Comparison of ENCODE assay signal across 8 cellular contexts in the genomic region with DNA sequence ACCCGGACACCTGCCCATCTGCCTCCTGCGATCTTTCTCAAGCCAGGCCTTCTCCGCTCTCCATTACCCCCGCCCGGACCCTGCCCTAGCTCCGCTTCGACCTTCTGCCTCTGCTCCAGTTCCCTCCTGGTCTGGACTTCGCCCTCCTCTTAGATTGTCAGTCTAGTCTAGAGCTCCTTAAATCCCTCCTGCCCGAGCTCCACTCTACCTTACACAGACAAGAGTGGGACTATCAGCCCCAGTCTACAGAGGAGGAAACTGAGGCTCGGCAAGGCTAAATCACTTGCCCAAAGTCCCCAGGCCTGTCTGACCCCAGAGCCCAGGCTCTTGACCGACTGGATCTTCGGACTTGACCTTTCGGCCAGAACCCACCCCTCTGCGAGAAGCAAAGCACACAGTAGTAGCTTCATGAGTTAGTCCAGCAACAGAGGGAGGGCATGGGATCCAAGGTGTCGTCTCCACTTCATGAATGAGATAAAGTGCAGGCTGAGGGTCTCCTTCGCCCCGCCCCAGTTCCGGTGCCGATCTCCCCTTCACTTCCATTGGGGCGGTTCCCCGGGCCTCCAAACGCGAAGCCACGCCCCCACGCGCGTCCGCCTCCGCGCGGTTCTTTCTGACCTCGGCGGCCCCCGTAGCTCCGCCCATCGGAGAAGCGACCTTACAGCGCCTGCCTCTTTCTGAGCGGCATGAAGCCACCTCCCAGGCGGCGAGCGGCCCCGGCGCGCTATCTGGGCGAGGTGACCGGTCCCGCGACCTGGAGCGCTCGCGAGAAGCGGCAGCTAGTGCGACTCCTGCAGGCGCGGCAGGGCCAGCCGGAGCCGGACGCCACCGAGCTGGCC. TPM values are rescaled to one million over a fixed set of nuclear protein-coding genes. Genes with fewer than 3 reads are reported as not detected.
DNase-seq lines count a peak whose midpoint lies in the region; ATAC-seq and TF ChIP-seq lines count a peak whose summit lies in the region.

A gene with protein sequence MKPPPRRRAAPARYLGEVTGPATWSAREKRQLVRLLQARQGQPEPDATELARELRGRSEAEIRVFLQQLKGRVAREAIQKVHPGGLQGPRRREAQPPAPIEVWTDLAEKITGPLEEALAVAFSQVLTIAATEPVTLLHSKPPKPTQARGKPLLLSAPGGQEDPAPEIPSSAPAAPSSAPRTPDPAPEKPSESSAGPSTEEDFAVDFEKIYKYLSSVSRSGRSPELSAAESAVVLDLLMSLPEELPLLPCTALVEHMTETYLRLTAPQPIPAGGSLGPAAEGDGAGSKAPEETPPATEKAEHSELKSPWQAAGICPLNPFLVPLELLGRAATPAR (plus strand): TSS at position 658 of the 839 bp plus-strand sequence. CDS start 29 bp downstream, at position 687.

- peak; percentile 61 for ATAC-seq in GM21423 (IDR thresholded peaks at IDR 0.05; ENCODE audit: unreplicated experiment)
- ATAC-seq in IMR-90 (ENCODE audit: low read depth) = peak; percentile 71

- peak within 1 kb of the TSS; percentile 76 for H3K4me3 Mint-ChIP-seq in Calu3 (ENCODE audit: low read depth, unreplicated experiment)

- peak within 1 kb of the TSS; percentile 99 for H3K4ac ChIP-seq in IMR-90 (ENCODE audit: low read depth, low read length)

- H3K27me3 ChIP-seq in IMR-90 (ENCODE audit: control insufficient read depth, insufficient read depth, low read length) = peaks cover 11% of the 10 kb centered on the region

- H2AFZ ChIP-seq in IMR-90 (replicated peaks; ENCODE audit: low read length, poor library complexity) (peak within 1 kb of the TSS; percentile 100), OCI-LY7 (ENCODE audit: low read length) (peak within 1 kb of the TSS; percentile 77)

- H3K4me2 ChIP-seq in IMR-90 (ENCODE audit: low read depth, low read length) = peak within 1 kb of the TSS; percentile 93
- peak within 1 kb of the TSS; percentile 86 for H3K4me2 ChIP-seq in OCI-LY7 (ENCODE audit: low read length)

- H4K20me1 ChIP-seq in IMR-90 (ENCODE audit: insufficient read depth, low read length) = peaks cover 11% of the 10 kb centered on the region
- peaks cover 6% of the 10 kb centered on the region; the same call in 1 of the 2 replicates for H4K20me1 ChIP-seq in OCI-LY7 (ENCODE audit: insufficient read depth, low read length)

- peak within 1 kb of the TSS; percentile 84 for H3K27ac ChIP-seq in IMR-90 (ENCODE audit: insufficient read depth, low read length)
- peak within 1 kb of the TSS; percentile 59 for H3K27ac ChIP-seq in OCI-LY7 (ENCODE audit: low read depth, low read length, poor library complexity, severe bottlenecking)

- H3K9me3 Mint-ChIP-seq in Calu3 (ENCODE audit: low read depth, unreplicated experiment) = no peaks in the 10 kb centered on the region

- peak within 1 kb of the TSS; percentile 90 for H2BK15ac ChIP-seq in IMR-90 (ENCODE audit: low read depth, low read length)

- no peaks in the 10 kb centered on the region for H3K27me3 Mint-ChIP-seq in Calu3 (ENCODE audit: unreplicated experiment)

- H4K5ac ChIP-seq in IMR-90 (ENCODE audit: low read depth, low read length) = peak within 1 kb of the TSS; percentile 90

- TF ChIP-seq CTCF in Calu3 (IDR thresholded peaks at IDR 0.05; ENCODE audit: unreplicated experiment) (no peak), IMR-90 (conservative IDR thresholded peaks at IDR 0.05; ENCODE audit: low read depth, low read length) (no peak), OCI-LY7 (conservative IDR thresholded peaks at IDR 0.05; ENCODE audit: low read length) (no peak), epithelial cell of esophagus (IDR thresholded peaks at IDR 0.05; ENCODE audit: insufficient read depth, low read depth, low read length, missing control alignments) (no peak)

- peaks cover 21% of the 10 kb centered on the region for H3K4me1 ChIP-seq in IMR-90 (ENCODE audit: control insufficient read depth, insufficient read depth, low read length)
- peaks cover 16% of the 10 kb centered on the region for H3K4me1 ChIP-seq in OCI-LY7 (ENCODE audit: insufficient read depth, low read length, poor library complexity, severe bottlenecking)

- peaks cover 0 to 19% of the 10 kb centered on the region in 2 experiments; a peak in 2 of 4 replicates for H3K79me1 ChIP-seq in IMR-90 (ENCODE audit: low read depth in 1 of 2, low read length in 2 of 2)

- H3K14ac ChIP-seq in IMR-90 (replicated peaks; ENCODE audit: low read depth, low read length) = peak within 1 kb of the TSS; percentile 99

- H4K91ac ChIP-seq in IMR-90 (ENCODE audit: insufficient read depth, low read depth, low read length) = peak within 1 kb of the TSS; percentile 95

- H4K8ac ChIP-seq in IMR-90 (ENCODE audit: low read depth in 2 of 2, low read length in 2 of 2) = peak within 1 kb of the TSS; percentile 99 to 100

- peak within 1 kb of the TSS; percentile 99 for H2AK9ac ChIP-seq in IMR-90 (replicated peaks; ENCODE audit: low read depth, low read length, poor library complexity)

- peak within 1 kb of the TSS; percentile 42 for H3K27ac Mint-ChIP-seq in Calu3 (ENCODE audit: unreplicated experiment)

- peak within 1 kb of the TSS; percentile 95 for H2AK5ac ChIP-seq in IMR-90 (ENCODE audit: low read depth, low read length)

- H3K9me2 ChIP-seq in OCI-LY7 (ENCODE audit: insufficient read depth, low read length) = no peaks in the 10 kb centered on the region

- peak within 1 kb of the TSS; percentile 91 for H2BK5ac ChIP-seq in IMR-90 (ENCODE audit: low read depth, low read length, poor library complexity, severe bottlenecking)

- peak within 1 kb of the TSS; percentile 92 for H3K4me3 ChIP-seq in IMR-90 (ENCODE audit: insufficient read depth, low read depth, low read length)
- H3K4me3 ChIP-seq in OCI-LY7 (ENCODE audit: low read depth, low read length, poor library complexity, severe bottlenecking) = peak within 1 kb of the TSS; percentile 73
- H3K4me3 ChIP-seq in epithelial cell of esophagus (ENCODE audit: low read length) = peak within 1 kb of the TSS; percentile 64

- TF ChIP-seq POLR2A in IMR-90 (IDR thresholded peaks at IDR 0.05; ENCODE audit: low read depth, low read length) = no peak

- H3K36me3 ChIP-seq in IMR-90 (ENCODE audit: control insufficient read depth, insufficient read depth, low read length) = peaks cover 7% of the 10 kb centered on the region; the same call in 1 of the 2 replicates
- peaks cover 3% of the 10 kb centered on the region; the same call in 1 of the 2 replicates for H3K36me3 ChIP-seq in OCI-LY7 (ENCODE audit: insufficient read depth, low read length)

- in situ Hi-C loops in IMR-90 (cut with MboI; ENCODE audit: low sequenced_read_pairs) = no loop called here

- peak within 1 kb of the TSS; percentile 79 for H3K56ac ChIP-seq in IMR-90 (ENCODE audit: extremely low read depth, insufficient read depth, low read length)

- H3K9ac ChIP-seq in IMR-90 (ENCODE audit: low read depth, low read length) = peak within 1 kb of the TSS; percentile 80

- H3K4me1 Mint-ChIP-seq in Calu3 (ENCODE audit: low read depth, unreplicated experiment) = peaks cover 8% of the 10 kb centered on the region

- intact Hi-C loops in Calu3 (cut with micrococcal nuclease; ENCODE audit: unreplicated experiment) (no loop called here), IMR-90 (cut with micrococcal nuclease) (no loop called here), OCI-LY7 (cut with micrococcal nuclease; ENCODE audit: unreplicated experiment) (loop anchor here (2.0 kb wide), 3 partner anchors 23 to 67 kb away; a partner anchor contains a TSS)

- dilution Hi-C loops in IMR-90 (cut with HindIII; ENCODE audit: low sequenced_read_pairs, unreplicated experiment) = no loop called here

- H3K23ac ChIP-seq in IMR-90 (ENCODE audit: low read depth, low read length) = peak within 1 kb of the TSS; percentile 98

- TF ChIP-seq RAD21 in IMR-90 (IDR thresholded peaks at IDR 0.05; ENCODE audit: low read length) = no peak

- WGBS in IMR-90 (ENCODE audit: extremely low coverage in 2 of 2, insufficient read length in 1 of 2), 2 experiments = 10% methylated on average over 42 of the region's 60 CpGs; no CpG with 5 or more reads in 1 of the 2 experiments

- H3K79me2 ChIP-seq in OCI-LY7 (ENCODE audit: insufficient read depth, low read depth, low read length) = no peaks in the 10 kb centered on the region

- peak within 1 kb of the TSS; percentile 54 for H3K18ac ChIP-seq in IMR-90 (ENCODE audit: low read depth, low read length)

- H3K9me3 ChIP-seq in IMR-90 (ENCODE audit: control insufficient read depth, insufficient read depth, low read length) = no peaks in the 10 kb centered on the region
- no peaks in the 10 kb centered on the region for H3K9me3 ChIP-seq in OCI-LY7 (ENCODE audit: low read length)

- CTCF ChIA-PET in Calu3 (lab: Charles Lee) = interaction anchor here (0.6 to 2.3 kb wide), 12 partner anchors 9 to 1389 kb away, joined by 3 to 18 read pairs (median 8); a partner anchor contains a TSS
- CTCF ChIA-PET in IMR-90 (lab: Yijun Ruan, JAX) = interaction anchor here (1.0 to 1.7 kb wide), 4 partner anchors 10 to 26 kb away, joined by 3 to 6 read pairs (median 5); a partner anchor contains a TSS
- CTCF ChIA-PET in OCI-LY7 (lab: Charles Lee; ENCODE audit: unreplicated experiment) = interaction anchor here (0.5 to 1.4 kb wide), 10 partner anchors 8 to 677 kb away, joined by 3 to 15 read pairs (median 6); a partner anchor contains a TSS

- peaks cover 31% of the 10 kb centered on the region for H3K36me3 Mint-ChIP-seq in Calu3 (ENCODE audit: insufficient read depth, unreplicated experiment)

- peak; percentile 94 for DNase-seq in Calu3
- peak; percentile 91 for DNase-seq in IMR-90
- peak; percentile 96 for DNase-seq in OCI-LY7 (ENCODE audit: low spot score)
- DNase-seq in activated T-cell treated with anti-CD3 and anti-CD28 coated beads for 24 hours (ENCODE audit: low read depth) = peak; percentile 95
- peak; percentile 95 for DNase-seq in epithelial cell of esophagus (ENCODE audit: low read depth)
- DNase-seq in mucosa of gallbladder (ENCODE audit: low spot score) = peak; percentile 97
- peak; percentile 94 for DNase-seq in stimulated activated CD8-positive, alpha-beta memory T cell treated with anti-CD3 and anti-CD28 coated beads, Interleukin-4, amount 100 ng/mL, for 24 hours (ENCODE audit: low read depth)

- H2BK20ac ChIP-seq in IMR-90 (ENCODE audit: low read depth, low read length) = peak within 1 kb of the TSS; percentile 84

- peaks cover 9% of the 10 kb centered on the region for H3K9me1 ChIP-seq in IMR-90 (ENCODE audit: insufficient read depth, low read length)

- BruUV-seq in Calu3 (replicated peaks; lab: Mats Ljungman, UMichigan) = no TSS peak
- no TSS peak for BruUV-seq in IMR-90 (replicated peaks; lab: Mats Ljungman, UMichigan)
- no TSS peak for BruUV-seq in OCI-LY7 (replicated peaks; lab: Mats Ljungman, UMichigan)

- POLR2A ChIA-PET in IMR-90 (lab: Charles Lee; ENCODE audit: unreplicated experiment) = interaction anchor here (1.7 kb wide), 2 partner anchors 12 to 16 kb away, joined by 4 to 5 read pairs; a partner anchor contains a TSS
- POLR2A ChIA-PET in OCI-LY7 (lab: Charles Lee) = interaction anchor here (0.6 to 2.2 kb wide), 5 partner anchors 8 to 536 kb away, joined by 3 to 12 read pairs (median 4); a partner anchor contains a TSS

- peak within 1 kb of the TSS; percentile 72 for H2BK120ac ChIP-seq in IMR-90 (ENCODE audit: low read depth, low read length)

RNA-seq across cellular contexts. Expression of the gene that starts here (rescaled TPM):
- total RNA-seq in Calu3 (2022) (12.1 and 16.4 TPM in 2 replicates), IMR-90 (2012; rRNA removed) (12.5 TPM in 2 replicates), OCI-LY7 (2022) (6.2 and 8.2 TPM in 2 replicates), mucosa of gallbladder (18.7 TPM)
- polyA plus RNA-seq in IMR-90 (2012; rRNA removed) = 29.2 and 34.9 TPM in 2 replicates
- polyA plus RNA-seq in IMR-90 (2012; cell fraction: cytosol; rRNA removed) = 25.5 and 35.6 TPM in 2 replicates
- 14.1 and 27.5 TPM in 2 replicates for polyA plus RNA-seq in IMR-90 (2012; cell fraction: nucleus; rRNA removed; ENCODE audit: low replicate concordance)
- total RNA-seq in OCI-LY7 (2014; rRNA removed; shearing (Covaris generic)) = 4.9 and 21.6 TPM in 2 replicates

Comparison
In these comparisons a context has a peak if more than half of its experiments do, and no peak if none do; other contexts are left out.
1. Peak in every context shown above with its lines: DNase-seq, ATAC-seq, H3K4me3 ChIP-seq and H3K27ac ChIP-seq.